ENCODE assay signal across 13 cellular contexts in the genomic region with DNA sequence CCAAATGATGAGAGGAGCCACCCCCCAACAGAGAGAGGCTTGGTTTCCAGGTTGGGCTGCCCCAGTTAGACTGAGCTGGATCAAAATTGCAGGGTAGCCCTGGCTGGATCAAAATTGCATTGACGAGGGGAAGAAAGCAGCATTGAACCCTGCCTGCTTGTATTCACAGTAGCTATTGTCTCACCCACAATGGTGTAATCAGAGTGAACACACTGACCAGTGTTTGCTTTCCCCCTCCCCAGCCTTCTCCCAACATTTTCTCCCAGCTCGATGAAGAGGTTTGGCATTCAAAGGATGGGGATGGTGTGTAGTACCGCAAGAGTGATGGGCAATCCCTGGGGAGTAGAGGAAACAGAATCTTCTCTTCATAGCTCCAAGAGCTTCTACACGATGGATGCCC.
DNase-seq lines count a peak whose midpoint lies in the region; ATAC-seq, FAIRE-seq and TF ChIP-seq lines count a peak whose summit lies in the region.
"Had no signal": no experiment of that assay in that cellular context is flagged by ENCODE, and none has a peak within 500 bp of the region (broad histone marks: within the 10 kb centered on the region; RNA-seq: fewer than 3 reads in every experiment).

No MANE protein-coding gene starts in this region.

- in situ Hi-C loops in IMR-90 (cut with MboI; ENCODE audit: low sequenced_read_pairs) = no loop called here

- ATAC-seq in IMR-90 (ENCODE audit: low read depth) (no peak), HG03097 (IDR thresholded peaks at IDR 0.05; ENCODE audit: low FRiP score, unreplicated experiment) (no peak)

- peak overlapping the region; percentile 96; the same call in 1 of the 2 replicates for H2BK120ac ChIP-seq in IMR-90 (ENCODE audit: low read depth, low read length)

- no peak overlapping the region for H3K4me3 ChIP-seq in IMR-90 (ENCODE audit: insufficient read depth, low read depth, low read length)
- no peak overlapping the region for H3K4me3 ChIP-seq in SJCRH30
- H3K4me3 ChIP-seq: MG63 had no signal

- H3K4ac ChIP-seq in IMR-90 (ENCODE audit: low read depth, low read length) = peak overlapping the region; percentile 94

- H4K20me1 ChIP-seq in IMR-90 (ENCODE audit: insufficient read depth, low read length) = no peaks in the 10 kb centered on the region; the same call in 1 of the 2 replicates

- peak overlapping the region; percentile 84 for H4K91ac ChIP-seq in IMR-90 (ENCODE audit: insufficient read depth, low read depth, low read length)

- BruUV-seq in IMR-90 (replicated peaks; lab: Mats Ljungman, UMichigan) = no TSS peak

- H2BK5ac ChIP-seq in IMR-90 (ENCODE audit: low read depth, low read length, poor library complexity, severe bottlenecking) = no peak overlapping the region

- no peak overlapping the region for H3K18ac ChIP-seq in IMR-90 (ENCODE audit: low read depth, low read length)

- DNase-seq in IMR-90 (no peak), NCI-H748 treated with DMSO at 0.1 percent for 48 hours (lab: John Stamatoyannopoulos, UW) (peak; percentile 16), frontal cortex (ENCODE audit: low spot score in 2 of 2) (no peak), nucleus accumbens (lab: John Stamatoyannopoulos, UW) (peak in 39 of 56 donors; percentile 5 to 77 (median 38)), SJCRH30 (no peak), NCI-H345 (lab: John Stamatoyannopoulos, UW) (no peak)
- DNase-seq: DMS153, MG63, NCI-H1105, NCI-H524 treated with DMSO at 0.1 percent for 48 hours, SIG-M5 had no signal

- no peaks in the 10 kb centered on the region for H3K27me3 ChIP-seq in IMR-90 (ENCODE audit: control insufficient read depth, insufficient read depth, low read length)
- H3K27me3 ChIP-seq in SJCRH30 = no peaks in the 10 kb centered on the region
- H3K27me3 ChIP-seq: MG63 had no signal

- H3K4me1 ChIP-seq in IMR-90 (ENCODE audit: control insufficient read depth, insufficient read depth, low read length) (peaks cover 21% of the 10 kb centered on the region), SJCRH30 (no peaks in the 10 kb centered on the region)
- H3K4me1 ChIP-seq: Caco-2 had no signal

- peak overlapping the region; percentile 84; the same call in 1 of the 3 replicates for H2BK15ac ChIP-seq in IMR-90 (ENCODE audit: low read depth, low read length)

- no peak overlapping the region for H3K56ac ChIP-seq in IMR-90 (ENCODE audit: extremely low read depth, insufficient read depth, low read length)

- peak; percentile 55 for FAIRE-seq in frontal cortex (lab: Jason Lieb, UNC)

- TF ChIP-seq POLR2A in IMR-90 (IDR thresholded peaks at IDR 0.05; ENCODE audit: low read depth, low read length) = no peak

- CTCF ChIA-PET in IMR-90 (lab: Yijun Ruan, JAX) = interaction anchor here (1.0 to 1.7 kb wide), 4 partner anchors 11 to 110 kb away, joined by 3 to 5 read pairs (median 4); no protein-coding TSS in a partner anchor

- dilution Hi-C loops in IMR-90 (cut with HindIII; ENCODE audit: low sequenced_read_pairs, unreplicated experiment) = loop anchor here (25.0 kb wide), 1 partner anchor 427 kb away; no protein-coding TSS in a partner anchor

- H2AK5ac ChIP-seq in IMR-90 (ENCODE audit: low read depth, low read length) = peak overlapping the region; percentile 63; the same call in 1 of the 2 replicates

- no peak overlapping the region for H2AK9ac ChIP-seq in IMR-90 (replicated peaks; ENCODE audit: low read depth, low read length, poor library complexity)

- peak overlapping the region; percentile 96 for H2BK20ac ChIP-seq in IMR-90 (ENCODE audit: low read depth, low read length)

- TF ChIP-seq RAD21 in IMR-90 (IDR thresholded peaks at IDR 0.05; ENCODE audit: low read length) = no peak

- no peak overlapping the region for H3K4me2 ChIP-seq in IMR-90 (ENCODE audit: low read depth, low read length)

- H3K23ac ChIP-seq in IMR-90 (ENCODE audit: low read depth, low read length) = no peak overlapping the region

- H4K8ac ChIP-seq in IMR-90 (ENCODE audit: low read depth in 2 of 2, low read length in 2 of 2) = no peak overlapping the region

- no peaks in the 10 kb centered on the region for H3K36me3 ChIP-seq in IMR-90 (ENCODE audit: control insufficient read depth, insufficient read depth, low read length)
- H3K36me3 ChIP-seq in SJCRH30 = no peaks in the 10 kb centered on the region
- H3K36me3 ChIP-seq: MG63 had no signal

- POLR2A ChIA-PET in IMR-90 (lab: Charles Lee; ENCODE audit: unreplicated experiment) = no interaction called here

- no peak for TF ChIP-seq CTCF in IMR-90 (conservative IDR thresholded peaks at IDR 0.05; ENCODE audit: low read depth, low read length)

- H4K5ac ChIP-seq in IMR-90 (ENCODE audit: low read depth, low read length) = no peak overlapping the region

- H3K79me1 ChIP-seq in IMR-90 (ENCODE audit: low read depth in 1 of 2, low read length in 2 of 2) = peaks cover 0 to 18% of the 10 kb centered on the region in 2 experiments; a peak in 3 of 4 replicates

- H3K27ac ChIP-seq in IMR-90 (ENCODE audit: insufficient read depth, low read length) (no peak overlapping the region), SJCRH30 (no peak overlapping the region)

- intact Hi-C loops in IMR-90 (cut with micrococcal nuclease) = loop anchor here (2.0 to 5.0 kb wide), 5 partner anchors 59 to 432 kb away; no protein-coding TSS in a partner anchor

- no peak overlapping the region for H3K9ac ChIP-seq in IMR-90 (ENCODE audit: low read depth, low read length)

- peaks cover 22% of the 10 kb centered on the region for H3K9me1 ChIP-seq in IMR-90 (ENCODE audit: insufficient read depth, low read length)

- H2AFZ ChIP-seq in IMR-90 (replicated peaks; ENCODE audit: low read length, poor library complexity) = no peak overlapping the region

- H3K9me3 ChIP-seq in IMR-90 (ENCODE audit: control insufficient read depth, insufficient read depth, low read length) (no peaks in the 10 kb centered on the region), SJCRH30 (replicated peaks) (no peaks in the 10 kb centered on the region)
- H3K9me3 ChIP-seq: Caco-2, MG63 had no signal

- no peak overlapping the region for H3K14ac ChIP-seq in IMR-90 (replicated peaks; ENCODE audit: low read depth, low read length)

- no CpG with 5 or more reads among the region's 4 CpGs for WGBS in IMR-90 (ENCODE audit: extremely low coverage in 2 of 2, insufficient read length in 1 of 2), 2 experiments

TF ChIP-seq in IMR-90, 13 proteins besides CTCF, POLR2A, EP300 and RAD21:
- TF ChIP-seq BHLHE40 (IDR thresholded peaks at IDR 0.05; ENCODE audit: low read depth, low read length) = no peak
- TF ChIP-seq FOS (IDR thresholded peaks at IDR 0.05; ENCODE audit: low read depth, low read length) = no peak
- TF ChIP-seq, protein P1, sequence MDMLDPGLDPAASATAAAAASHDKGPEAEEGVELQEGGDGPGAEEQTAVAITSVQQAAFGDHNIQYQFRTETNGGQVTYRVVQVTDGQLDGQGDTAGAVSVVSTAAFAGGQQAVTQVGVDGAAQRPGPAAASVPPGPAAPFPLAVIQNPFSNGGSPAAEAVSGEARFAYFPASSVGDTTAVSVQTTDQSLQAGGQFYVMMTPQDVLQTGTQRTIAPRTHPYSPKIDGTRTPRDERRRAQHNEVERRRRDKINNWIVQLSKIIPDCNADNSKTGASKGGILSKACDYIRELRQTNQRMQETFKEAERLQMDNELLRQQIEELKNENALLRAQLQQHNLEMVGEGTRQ (IDR thresholded peaks at IDR 0.05; ENCODE audit: low read depth, low read length) = no peak
- TF ChIP-seq MXI1 (IDR thresholded peaks at IDR 0.05; ENCODE audit: borderline replicate concordance, low read depth, low read length) = no peak
- TF ChIP-seq CHD1 (IDR thresholded peaks at IDR 0.05; ENCODE audit: low read depth, low read length) = no peak
- TF ChIP-seq NFE2L2 (IDR thresholded peaks at IDR 0.05; ENCODE audit: low read depth, low read length) = no peak
- no peak for TF ChIP-seq RFX5 (IDR thresholded peaks at IDR 0.05; ENCODE audit: low read depth, low read length)
- no peak for TF ChIP-seq CEBPB (IDR thresholded peaks at IDR 0.05; ENCODE audit: low read depth, low read length)
- no peak for TF ChIP-seq MAZ (IDR thresholded peaks at IDR 0.05; ENCODE audit: borderline replicate concordance, low read depth, low read length)
- no peak for TF ChIP-seq RCOR1 (IDR thresholded peaks at IDR 0.05; ENCODE audit: insufficient replicate concordance, low read length)
- TF ChIP-seq, protein P2, sequence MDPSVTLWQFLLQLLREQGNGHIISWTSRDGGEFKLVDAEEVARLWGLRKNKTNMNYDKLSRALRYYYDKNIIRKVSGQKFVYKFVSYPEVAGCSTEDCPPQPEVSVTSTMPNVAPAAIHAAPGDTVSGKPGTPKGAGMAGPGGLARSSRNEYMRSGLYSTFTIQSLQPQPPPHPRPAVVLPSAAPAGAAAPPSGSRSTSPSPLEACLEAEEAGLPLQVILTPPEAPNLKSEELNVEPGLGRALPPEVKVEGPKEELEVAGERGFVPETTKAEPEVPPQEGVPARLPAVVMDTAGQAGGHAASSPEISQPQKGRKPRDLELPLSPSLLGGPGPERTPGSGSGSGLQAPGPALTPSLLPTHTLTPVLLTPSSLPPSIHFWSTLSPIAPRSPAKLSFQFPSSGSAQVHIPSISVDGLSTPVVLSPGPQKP (IDR thresholded peaks at IDR 0.05; ENCODE audit: borderline replicate concordance, low read depth, low read length) = no peak
- no peak for TF ChIP-seq SMC3 (IDR thresholded peaks at IDR 0.05; ENCODE audit: low read depth, low read length)
- TF ChIP-seq MAFK (IDR thresholded peaks at IDR 0.05; ENCODE audit: low read depth, low read length) = no peak

Comparison
In these comparisons a context has a peak if more than half of its experiments do, and no peak if none do; other contexts are left out.
1. DNase-seq: peak in NCI-H748 treated with DMSO at 0.1 percent for 48 hours (single experiment) and nucleus accumbens (39 of 56); none in IMR-90 (single experiment), frontal cortex (0 of 2), SJCRH30 (0 of 2) and NCI-H345 (single experiment).